In the genomic region with DNA sequence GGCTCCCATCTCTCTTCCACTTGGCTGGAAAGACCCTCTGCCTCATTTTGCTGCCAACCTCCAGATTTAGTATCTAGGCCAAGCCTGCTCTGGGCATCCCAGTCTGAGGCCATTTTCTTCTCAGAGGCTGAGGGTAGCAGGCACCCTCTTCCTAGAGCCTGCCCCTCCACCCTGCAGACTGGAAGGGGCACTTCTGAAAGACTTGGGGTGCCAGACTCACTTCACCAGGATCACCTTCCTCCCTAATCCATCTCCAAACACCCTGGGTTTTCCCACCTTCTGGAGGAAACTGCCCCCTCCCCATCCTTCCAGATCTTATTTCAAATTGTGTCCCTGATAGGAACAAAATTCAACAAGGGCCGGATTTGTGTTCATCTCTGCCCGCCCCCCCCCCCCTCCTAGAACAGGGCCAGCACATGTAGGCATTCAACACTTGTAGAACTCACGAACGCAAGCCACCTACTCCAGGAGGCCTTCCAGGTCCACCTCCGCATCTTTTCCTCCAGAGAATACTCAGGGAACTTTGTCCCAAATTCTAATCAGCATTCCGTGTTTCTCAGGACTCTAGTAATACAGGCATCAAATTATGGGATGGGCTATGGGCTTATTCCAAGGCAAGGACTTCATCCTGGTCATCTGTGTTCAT, we compare ENCODE assay signal across 8 cellular contexts. TPM values are rescaled to one million over a fixed set of nuclear protein-coding genes. Genes with fewer than 3 reads are reported as not detected.
A peak's percentile ranks its signal among the peaks of the same experiment; 100 is the strongest.
DNase-seq lines count a peak whose midpoint lies in the region; FAIRE-seq and TF ChIP-seq lines count a peak whose summit lies in the region.

No MANE protein-coding gene starts in this region.

- no peaks in the 10 kb centered on the region for H3K9me3 ChIP-seq in esophagus (ENCODE audit: control insufficient read depth in 2 of 2, insufficient read depth in 1 of 2, low read depth in 1 of 2, low read length in 1 of 2)

- DNase-seq in GM12892 (ENCODE audit: insufficient read length) (no peak), UCSD-AML1 (lab: John Stamatoyannopoulos, UW; ENCODE audit: unreplicated experiment) (peak; percentile 20), retinal pigment epithelial cell (ENCODE audit: low read depth) (no peak), Kasumi-1 (lab: John Stamatoyannopoulos, UW) (no peak), NCI-H1092 treated with DMSO at 0.1 percent for 48 hours (lab: John Stamatoyannopoulos, UW) (no peak)
- DNase-seq in activated CD4-positive, CD25-positive, alpha-beta regulatory T cell treated with anti-CD3 and anti-CD28 coated beads, Interleukin-2, amount 50 U/mL, for 72 hours, result no peak
- DNase-seq in effector CD8-positive, alpha-beta T cell (lab: John Stamatoyannopoulos, UW), result no peak

- WGBS in esophagus, 2 donors, result 5 to 8% methylated on average over 6 of the region's 6 CpGs

- peak; percentile 16; the same call in 1 of the 2 replicates for TF ChIP-seq POLR2A in GM12892 (IDR thresholded peaks at IDR 0.05; ENCODE audit: low read depth, low read length)

- H3K27ac ChIP-seq in esophagus (ENCODE audit: low read depth in 2 of 2, low read length in 1 of 2), result peak overlapping the region; percentile 82 to 88

- TF ChIP-seq CTCF in retinal pigment epithelial cell (conservative IDR thresholded peaks at IDR 0.05; ENCODE audit: low read depth, low read length), result no peak

- FAIRE-seq in GM12892 (lab: Jason Lieb, UNC), result no peak

- H3K36me3 ChIP-seq in esophagus (ENCODE audit: control insufficient read depth in 2 of 2, insufficient read depth in 2 of 2, low read length in 1 of 2), result no peaks in the 10 kb centered on the region

- H3K27me3 ChIP-seq in esophagus (ENCODE audit: control insufficient read depth in 1 of 2, insufficient read depth in 2 of 2, low read length in 2 of 2), result no peaks in the 10 kb centered on the region

- peaks cover 2 to 9% of the 10 kb centered on the region in 2 donors for H3K4me1 ChIP-seq in esophagus (ENCODE audit: control insufficient read depth in 2 of 2, insufficient read depth in 2 of 2, low read length in 1 of 2)

- H3K4me3 ChIP-seq in esophagus (ENCODE audit: low read depth in 1 of 2, low read length in 2 of 2) (peak overlapping the region; percentile 63 to 72), retinal pigment epithelial cell (ENCODE audit: low read length) (peak overlapping the region; percentile 70)

RNA-seq across cellular contexts. Expression of gene UBE2L6, which starts 0.8 kb away (rescaled TPM):
- polyA plus RNA-seq in GM12892 (2012; ENCODE audit: missing spikeins), result 94.0 TPM
- 10 to 100 TPM; 10.3 to 28.1 TPM for polyA plus RNA-seq in esophagus

RNA-seq across cellular contexts. Expression of gene SMTNL1, which starts 29.3 kb away (rescaled TPM):
- 0.21 TPM for polyA plus RNA-seq in GM12892 (2012; ENCODE audit: missing spikeins)
- polyA plus RNA-seq in esophagus, result not detected

RNA-seq across cellular contexts. Expression of gene SERPING1, which starts 30.8 kb away (rescaled TPM):
- polyA plus RNA-seq in GM12892 (2012; ENCODE audit: missing spikeins), result not detected
- polyA plus RNA-seq in esophagus, result 10 to 100 TPM; 36.5 to 99.3 TPM

RNA-seq across cellular contexts. Expression of gene TIMM10, which starts 36.1 kb away (rescaled TPM):
- 120 TPM for polyA plus RNA-seq in GM12892 (2012; ENCODE audit: missing spikeins)
- 10 to 100 TPM; 38.8 to 61.6 TPM for polyA plus RNA-seq in esophagus

RNA-seq across cellular contexts. Expression of gene SLC43A1, which starts 51.2 kb away (rescaled TPM):
- polyA plus RNA-seq in GM12892 (2012; ENCODE audit: missing spikeins), result 8.5 TPM
- polyA plus RNA-seq in esophagus, result 1 to 10 TPM; 2.5 to 3.7 TPM
